ENCODE assay signal across 1 cellular context in genomic region chr2:240236217-240237111, GRCh38.
A peak's percentile ranks its signal among the peaks of the same experiment; 100 is the strongest.
TF ChIP-seq lines count a peak whose summit lies in the region.

No MANE protein-coding gene starts in this region.

TF ChIP-seq in HEK293, 187 proteins besides CTCF, POLR2A, EP300 and RAD21 (continued from another document):
- TF ChIP-seq ZFHX2 (tag by site-specific recombination; conservative IDR thresholded peaks at IDR 0.05), result peak; percentile 58
- no peak for TF ChIP-seq ZNF266 (tag by site-specific recombination; IDR thresholded peaks at IDR 0.05; ENCODE audit: low read depth)
- no peak for TF ChIP-seq ZNF670 (tag by site-specific recombination; IDR thresholded peaks at IDR 0.05; ENCODE audit: low read depth)
- peak; percentile 44; the same call in 1 of the 2 replicates for TF ChIP-seq EGR2 (tag by site-specific recombination; IDR thresholded peaks at IDR 0.05; ENCODE audit: low read depth)
- no peak for TF ChIP-seq ZNF518A (tag by site-specific recombination; conservative IDR thresholded peaks at IDR 0.05; ENCODE audit: low read depth)
- TF ChIP-seq ZNF48 (tag by site-specific recombination; IDR thresholded peaks at IDR 0.05), result no peak
- TF ChIP-seq ZNF155 (tag by site-specific recombination; IDR thresholded peaks at IDR 0.05), result no peak
- TF ChIP-seq ZNF341 (tag by site-specific recombination; IDR thresholded peaks at IDR 0.05; ENCODE audit: low read depth), result no peak
- TF ChIP-seq ZNF175 (tag by site-specific recombination; IDR thresholded peaks at IDR 0.05), result no peak
TF ChIP-seq in HEK293: peak in this region for 6.
